Comparison of ENCODE assay signal across 8 cellular contexts in the genomic region with DNA sequence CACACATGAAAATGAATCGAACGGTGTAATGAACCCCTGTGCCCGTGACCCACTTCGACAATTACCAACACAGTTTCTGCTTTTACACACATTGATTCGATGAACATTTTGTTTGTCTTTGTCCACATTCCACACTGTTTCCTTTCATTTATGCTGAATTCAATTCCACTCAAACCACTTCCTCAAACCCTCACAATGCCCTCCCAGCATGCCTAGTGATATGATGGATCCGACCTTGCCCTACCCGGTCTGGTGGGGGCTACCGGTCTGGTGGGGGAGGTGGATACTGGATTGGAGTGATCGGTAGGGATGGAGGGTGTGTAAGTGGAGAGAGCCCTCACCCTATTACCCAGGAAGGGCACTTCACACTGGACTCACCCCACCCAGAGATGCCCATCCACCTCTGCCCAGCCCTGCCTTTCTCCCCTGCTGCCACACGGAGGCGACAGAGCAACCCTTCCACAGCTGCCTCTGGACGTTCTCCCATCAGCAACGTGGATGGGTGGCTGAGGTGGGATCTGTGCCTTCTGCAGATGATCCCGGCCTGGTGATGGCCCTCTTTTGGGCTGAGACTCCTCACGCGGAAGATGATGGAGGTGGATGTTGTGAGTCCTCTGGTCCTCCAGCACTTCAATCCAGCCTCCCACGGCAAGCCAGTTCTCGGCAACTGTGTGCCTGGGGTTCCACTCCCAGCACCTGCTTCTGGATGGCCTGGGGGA. TPM values are rescaled to one million over a fixed set of nuclear protein-coding genes. Genes with fewer than 3 reads are reported as not detected.
DNase-seq lines count a peak whose midpoint lies in the region; ATAC-seq and TF ChIP-seq lines count a peak whose summit lies in the region.

No MANE protein-coding gene starts in this region.

- H3K27ac ChIP-seq in right cardiac atrium (ENCODE audit: low read length): no peak overlapping the region
- H3K27ac ChIP-seq in sigmoid colon: no peak overlapping the region

- no peaks in the 10 kb centered on the region for H3K36me3 Mint-ChIP-seq in T-cell

- no peaks in the 10 kb centered on the region for H3K9me3 Mint-ChIP-seq in T-cell

- intact Hi-C loops in right cardiac atrium (cut with DNase I): loop anchor here (2.0 to 10.0 kb wide), 5 partner anchors 57 to 460 kb away; no protein-coding TSS in a partner anchor
- intact Hi-C loops in sigmoid colon (cut with DNase I): loop anchor here (2.0 to 5.0 kb wide), 2 partner anchors 104 to 207 kb away; no protein-coding TSS in a partner anchor

- 40% methylated on average over 18 of the region's 18 CpGs for WGBS in right cardiac atrium
- 28 to 33% methylated on average over 18 of the region's 18 CpGs for WGBS in sigmoid colon, 2 donors

- no peak overlapping the region for H3K27ac Mint-ChIP-seq in T-cell

- CTCF ChIA-PET in T-cell (lab: Charles Lee): interaction anchor here in 1 of 2 donors (1.1 kb wide), 1 partner anchor 8 kb away, joined by 3 read pairs; no protein-coding TSS in a partner anchor

- H3K4me3 Mint-ChIP-seq in T-cell: no peak overlapping the region

- TF ChIP-seq EP300 in sigmoid colon (IDR thresholded peaks at IDR 0.05): no peak

- H3K4me1 Mint-ChIP-seq in T-cell: peaks cover 0 to 6% (median 5%) of the 10 kb centered on the region in 3 donors

- TF ChIP-seq CTCF in GM10266 (IDR thresholded peaks at IDR 0.05; ENCODE audit: control insufficient read depth, insufficient read depth, low read depth, missing control alignments): peak; percentile 93
- TF ChIP-seq CTCF in sigmoid colon (IDR thresholded peaks at IDR 0.05): peak; percentile 64 to 83 (median 79)

- H3K27me3 ChIP-seq in right cardiac atrium (ENCODE audit: control insufficient read depth, insufficient read depth) (no peaks in the 10 kb centered on the region), sigmoid colon (no peaks in the 10 kb centered on the region)

- no peak for TF ChIP-seq POLR2A in sigmoid colon (IDR thresholded peaks at IDR 0.05)

- POLR2A ChIA-PET in T-cell (lab: Charles Lee): no interaction called here

- H3K27me3 Mint-ChIP-seq in T-cell: peaks cover 1 to 13% of the 10 kb centered on the region in 2 donors

- H3K4me1 ChIP-seq in right cardiac atrium (ENCODE audit: control insufficient read depth, insufficient read depth, low read length): peaks cover 7% of the 10 kb centered on the region
- peaks cover 0 to 10% (median 5%) of the 10 kb centered on the region in 4 donors for H3K4me1 ChIP-seq in sigmoid colon

- DNase-seq in GM10266 (ENCODE audit: extremely low spot score) (peak; percentile 58), MV-4-11 (lab: John Stamatoyannopoulos, UW) (peak; percentile 88), T-cell (peak in 25 of 34 experiments; percentile 11 to 47 (median 28)), amygdala (lab: John Stamatoyannopoulos, UW) (peak in 33 of 56 donors; percentile 9 to 71 (median 36)), right cardiac atrium (peak; percentile 66 to 87 (median 86)), sigmoid colon (peak; percentile 71)

- no peaks in the 10 kb centered on the region for H3K36me3 ChIP-seq in sigmoid colon

- ATAC-seq in T-cell (replicated peaks in 1 of 4) (peak; percentile 50 to 70 (median 68)), right cardiac atrium (peak; percentile 50 to 69), HG02763 (IDR thresholded peaks at IDR 0.05; ENCODE audit: unreplicated experiment) (no peak), GM21515 (IDR thresholded peaks at IDR 0.05; ENCODE audit: unreplicated experiment) (no peak)

- H3K9me3 ChIP-seq in right cardiac atrium (ENCODE audit: control insufficient read depth, low read length) (no peaks in the 10 kb centered on the region), sigmoid colon (no peaks in the 10 kb centered on the region)

- H3K4me3 ChIP-seq in right cardiac atrium (ENCODE audit: low read length) (no peak overlapping the region), sigmoid colon (no peak overlapping the region)

RNA-seq across cellular contexts. Expression of gene P2RY2, which starts 33.0 kb away (rescaled TPM):
- total RNA-seq in T-cell: under 1 TPM in 1 of 5 donors, not detected in 4; 0.12 TPM
- 10 to 100 TPM in 1 of 4 donors, 1 to 10 TPM in 3; 5.5 to 15.1 (median 9.2) TPM for total RNA-seq in right cardiac atrium
- polyA plus RNA-seq in right cardiac atrium: 5.4 TPM
- total RNA-seq in sigmoid colon: under 1 TPM in 1 of 4 donors, not detected in 3; 0.16 TPM
- polyA plus RNA-seq in sigmoid colon: 1 to 10 TPM; 3.0 to 6.2 (median 4.2) TPM

RNA-seq across cellular contexts. Expression of gene FCHSD2, which starts 43.0 kb away (rescaled TPM):
- 10 to 100 TPM; 37.0 to 53.8 (median 46.3) TPM for total RNA-seq in T-cell
- total RNA-seq in right cardiac atrium: 10 to 100 TPM; 35.4 to 54.1 (median 39.3) TPM
- 12.6 TPM for polyA plus RNA-seq in right cardiac atrium
- 10 to 100 TPM; 16.4 to 36.3 (median 19.4) TPM for total RNA-seq in sigmoid colon
- polyA plus RNA-seq in sigmoid colon: 10 to 100 TPM in 1 of 3 donors, 1 to 10 TPM in 2; 6.9 to 19.3 (median 7.2) TPM

Comparison
In these comparisons a context has a peak if more than half of its experiments do, and no peak if none do; other contexts are left out.
1. DNase-seq: peak in every context shown above with its lines; median percentile 88 in MV-4-11; 86 in right cardiac atrium; 71 in sigmoid colon; 58 in GM10266; 36 in amygdala; 28 in T-cell.
2. ATAC-seq: peak in T-cell (4 of 4) and right cardiac atrium (2 of 2); none in HG02763 (single experiment) and GM21515 (single experiment).
3. RNA of gene P2RY2, which starts 33.0 kb away (total RNA-seq): 5.5 to 15.1 TPM in right cardiac atrium; 0.16 TPM in sigmoid colon and 0.12 TPM in T-cell; every median in the first group is over 4 times any median in the second.